10 cellular contexts compared by ENCODE assay signal in genomic region chr12:6377667-6377994, GRCh38. TPM values are rescaled to one million over a fixed set of nuclear protein-coding genes. Genes with fewer than 3 reads are reported as not detected.
DNase-seq lines count a peak whose midpoint lies in the region; ATAC-seq and TF ChIP-seq lines count a peak whose summit lies in the region.
"Had no signal": no experiment of that assay in that cellular context is flagged by ENCODE, and none has a peak within 500 bp of the region (broad histone marks: within the 10 kb centered on the region; RNA-seq: fewer than 3 reads in every experiment).

No MANE protein-coding gene starts in this region.

- in situ Hi-C loops in ACHN (cut with HindIII; ENCODE audit: low pct_ligation_motif_present, low pct_unique_long_range_greater_than_20kb, low sequenced_read_pairs), result no loop called here

- H3K9me2 ChIP-seq in HCT116 (ENCODE audit: insufficient read depth), result no peaks in the 10 kb centered on the region

- RAD21 ChIA-PET in HCT116 (lab: Charles Lee; ENCODE audit: low non-redundant PET in 1 of 2, low total read pairs in 2 of 2, uncharacterized antibody in 2 of 2, unreplicated experiment in 2 of 2), result interaction anchor here in 1 of 2 experiments (1.5 kb wide), 1 partner anchor 41 kb away, joined by 7 read pairs; no protein-coding TSS in a partner anchor

- H3K4me3 ChIP-seq in HCT116 (replicated peaks in 1 of 2; ENCODE audit: low read depth in 1 of 2, low read length in 2 of 2) (peak overlapping the region in 1 of 2 experiments; percentile 14; a peak in 2 of 4 replicates), skeletal muscle satellite cell (ENCODE audit: low read length) (no peak overlapping the region)
- H3K4me3 ChIP-seq: dorsolateral prefrontal cortex had no signal

- H3K27me3 ChIP-seq in HCT116 (ENCODE audit: insufficient read depth, low read length) (no peaks in the 10 kb centered on the region), skeletal muscle satellite cell (ENCODE audit: control insufficient read depth, insufficient read depth, low read length) (no peaks in the 10 kb centered on the region)

- DNase-seq in HCT116 (ENCODE audit: low read depth, low spot score), result no peak
- peak; percentile 70 for DNase-seq in amniotic epithelial cell (ENCODE audit: low read depth)
- DNase-seq in kidney glomerular epithelial cell (lab: John Stamatoyannopoulos, UW), result peak; percentile 19
- no peak for DNase-seq in stimulated activated CD4-positive, alpha-beta T cell treated with anti-CD3 and anti-CD28 coated beads, Interleukin-4, amount 100 ng/mL, for 4 hours
- no peak for DNase-seq in NAMALWA (ENCODE audit: low spot score)
- no peak for DNase-seq in ACHN
- DNase-seq: dorsolateral prefrontal cortex, NCI-H1436 treated with DMSO at 0.1 percent for 48 hours had no signal

- no peak for TF ChIP-seq CTCF in HCT116 (IDR thresholded peaks at IDR 0.05 in 2 of 3, conservative IDR thresholded peaks at IDR 0.05 in 1 of 3; ENCODE audit: borderline replicate concordance in 1 of 3, insufficient read depth in 1 of 3, low read depth in 2 of 3, low read length in 2 of 3)

- CTCF ChIA-PET in HCT116 (lab: Charles Lee), result interaction anchor here (1.0 kb wide), 1 partner anchor 10 kb away, joined by 3 read pairs; no protein-coding TSS in a partner anchor

- POLR2A ChIA-PET in HCT116 (lab: Charles Lee), result interaction anchor here (0.8 to 1.3 kb wide), 2 partner anchors 39 to 41 kb away, joined by 3 read pairs; no protein-coding TSS in a partner anchor

- no peaks in the 10 kb centered on the region for H4K20me1 ChIP-seq in HCT116 (ENCODE audit: insufficient read depth)

- H2AFZ ChIP-seq in HCT116 (ENCODE audit: low read depth, low read length, poor library complexity, severe bottlenecking), result no peak overlapping the region

- peak overlapping the region; percentile 100 for H3K27ac ChIP-seq in HCT116 (ENCODE audit: low read depth, low read length)

- no peak for TF ChIP-seq RAD21 in HCT116 (IDR thresholded peaks at IDR 0.05; ENCODE audit: low read depth)

- H3K36me3 ChIP-seq in HCT116 (ENCODE audit: control insufficient read depth in 1 of 2, insufficient read depth in 2 of 2, low read length in 2 of 2) (no peaks in the 10 kb centered on the region), skeletal muscle satellite cell (ENCODE audit: insufficient read depth, low read length) (no peaks in the 10 kb centered on the region)

- H3K9me3 ChIP-seq in HCT116 (ENCODE audit: control insufficient read depth in 1 of 2, insufficient read depth in 1 of 2, low read depth in 1 of 2, low read length in 2 of 2) (no peaks in the 10 kb centered on the region), skeletal muscle satellite cell (replicated peaks; ENCODE audit: low read length) (no peaks in the 10 kb centered on the region)

- H3K4me2 ChIP-seq in HCT116 (ENCODE audit: low read length) (peak overlapping the region; percentile 91), skeletal muscle satellite cell (ENCODE audit: low read length) (peak overlapping the region; percentile 27)

- 0 out of 2 replicates have a peak, but pooled peaks have one; percentile 18 for ATAC-seq in HCT116
- ATAC-seq in HG03135 (IDR thresholded peaks at IDR 0.05; ENCODE audit: unreplicated experiment), result no peak

- TF ChIP-seq POLR2A in HCT116 (IDR thresholded peaks at IDR 0.05; ENCODE audit: borderline replicate concordance, extremely low read depth, insufficient read depth, insufficient read length), result no peak

- H3K4me1 ChIP-seq in HCT116 (ENCODE audit: control insufficient read depth in 1 of 2, insufficient read depth in 2 of 2, low read length in 2 of 2) (peaks cover 63 to 70% of the 10 kb centered on the region in 2 experiments), skeletal muscle satellite cell (ENCODE audit: control insufficient read depth, insufficient read depth, low read length) (peaks cover 46% of the 10 kb centered on the region)

- intact Hi-C loops in HCT116 (cut with micrococcal nuclease), result loop anchor here (2.0 kb wide), 1 partner anchor 41 kb away; no protein-coding TSS in a partner anchor

- H3K9ac ChIP-seq in HCT116 (ENCODE audit: low read length), result peak overlapping the region; percentile 73
- H3K9ac ChIP-seq in skeletal muscle satellite cell (ENCODE audit: low read depth, low read length), result peak overlapping the region; percentile 79

- BruUV-seq in HCT116 (replicated peaks; lab: Mats Ljungman, UMichigan), result no TSS peak

- H3K79me2 ChIP-seq in HCT116 (ENCODE audit: insufficient read depth, low read length), result peaks cover 32% of the 10 kb centered on the region

TF ChIP-seq in HCT116, 20 proteins besides CTCF, POLR2A, EP300 and RAD21:
- no peak for TF ChIP-seq JUND (IDR thresholded peaks at IDR 0.05)
- no peak for TF ChIP-seq ZBTB33 (IDR thresholded peaks at IDR 0.05; ENCODE audit: extremely low read depth, insufficient replicate concordance, low read length)
- TF ChIP-seq ELF1 (IDR thresholded peaks at IDR 0.05; ENCODE audit: borderline replicate concordance, low read depth), result no peak
- TF ChIP-seq POLR2AphosphoS5 (IDR thresholded peaks at IDR 0.05; ENCODE audit: low read depth, low read length), result no peak; the same call in 1 of the 2 replicates
- TF ChIP-seq YY1 (IDR thresholded peaks at IDR 0.05; ENCODE audit: extremely low read depth, insufficient replicate concordance, low read depth, low read length), result no peak
- no peak for TF ChIP-seq EGR1 (IDR thresholded peaks at IDR 0.05; ENCODE audit: low read depth)
- no peak for TF ChIP-seq ATF3 (IDR thresholded peaks at IDR 0.05)

RNA-seq across cellular contexts. Expression of gene SCNN1A, which starts 2.3 kb away (rescaled TPM):
- total RNA-seq in HCT116 (2021; ENCODE audit: unreplicated experiment), result 118 TPM
- polyA plus RNA-seq in HCT116 (2012), result 150 and 159 TPM in 2 replicates
- 0.87 and 1.3 TPM in 2 replicates for total RNA-seq in skeletal muscle satellite cell (2012; rRNA removed)

RNA-seq across cellular contexts. Expression of gene LTBR, which starts 6.3 kb away (rescaled TPM):
- 128 TPM for total RNA-seq in HCT116 (2021; ENCODE audit: unreplicated experiment)
- 91.2 and 100 TPM in 2 replicates for polyA plus RNA-seq in HCT116 (2012)
- 75.8 and 97.8 TPM in 2 replicates for total RNA-seq in skeletal muscle satellite cell (2012; rRNA removed)

RNA-seq across cellular contexts. Expression of gene TNFRSF1A, which starts 35.8 kb away (rescaled TPM):
- 129 TPM for total RNA-seq in HCT116 (2021; ENCODE audit: unreplicated experiment)
- polyA plus RNA-seq in HCT116 (2012), result 91.0 and 116 TPM in 2 replicates
- total RNA-seq in skeletal muscle satellite cell (2012; rRNA removed), result 173 and 205 TPM in 2 replicates

Comparison
In these comparisons a context has a peak if more than half of its experiments do, and no peak if none do; other contexts are left out.
1. DNase-seq: peak in amniotic epithelial cell (single experiment) and kidney glomerular epithelial cell (single experiment); none in HCT116 (single experiment), stimulated activated CD4-positive, alpha-beta T cell treated with anti-CD3 and anti-CD28 coated beads, Interleukin-4, amount 100 ng/mL, for 4 hours (0 of 2), NAMALWA (single experiment) and ACHN (single experiment).